16 cellular contexts compared by ENCODE assay signal in the genomic region with DNA sequence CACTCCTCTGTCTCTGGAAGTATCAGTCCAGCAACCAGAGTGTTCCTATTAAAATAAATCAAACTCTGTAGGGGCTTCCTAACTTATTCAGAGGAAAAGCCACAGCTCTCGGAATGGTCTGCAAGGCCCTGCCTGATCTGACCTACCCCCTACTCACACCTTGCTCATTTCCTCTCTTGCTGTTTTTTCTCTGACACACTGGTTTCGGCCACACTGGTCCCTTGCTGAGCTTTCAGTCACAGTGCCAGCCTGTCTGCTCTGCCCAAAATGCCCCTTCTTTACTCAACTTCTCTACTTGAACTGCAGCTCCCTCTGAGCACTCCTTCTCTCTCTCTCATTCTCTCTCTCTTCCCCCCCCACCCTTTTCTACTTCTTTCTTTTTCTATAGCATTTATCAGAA.
DNase-seq lines count a peak whose midpoint lies in the region; ATAC-seq, FAIRE-seq and TF ChIP-seq lines count a peak whose summit lies in the region.
"Had no signal": no experiment of that assay in that cellular context is flagged by ENCODE, and none has a peak within 500 bp of the region (broad histone marks: within the 10 kb centered on the region; RNA-seq: fewer than 3 reads in every experiment).

No MANE protein-coding gene starts in this region.

- peak overlapping the region; percentile 1; the same call in 1 of the 2 replicates for H3K27ac Mint-ChIP-seq in HFFc6
- peak overlapping the region; percentile 36 for H3K27ac Mint-ChIP-seq in progenitor cell of endocrine pancreas
- H3K27ac Mint-ChIP-seq: activated B cell treated with CpG ODN at 0.5 μM for 24 hours had no signal

- H3K27me3 ChIP-seq in PC-3 (ENCODE audit: low read length) (no peaks in the 10 kb centered on the region), MG63 (no peaks in the 10 kb centered on the region), small intestine (ENCODE audit: control insufficient read depth in 2 of 2, insufficient read depth in 2 of 2, low read length in 2 of 2) (no peaks in the 10 kb centered on the region)
- H3K27me3 ChIP-seq: spleen, upper lobe of left lung had no signal

- H3K4me2 ChIP-seq in PC-3 (ENCODE audit: low read length): no peak overlapping the region

- peak; percentile 28 to 30 for ATAC-seq in activated CD4-positive, CD25-positive, alpha-beta regulatory T cell treated with anti-CD3 and anti-CD28 coated beads, Interleukin-2, amount 50 U/mL, for 24 hours
- no peak; the same call in 1 of the 2 replicates for ATAC-seq in PC-3
- ATAC-seq: left ventricle myocardium superior had no signal

- H3K36me3 Mint-ChIP-seq in HFFc6 (ENCODE audit: low read depth): peaks cover 5% of the 10 kb centered on the region
- H3K36me3 Mint-ChIP-seq in progenitor cell of endocrine pancreas (ENCODE audit: insufficient read depth): peaks cover 9% of the 10 kb centered on the region

- TF ChIP-seq CTCF in HFFc6 (IDR thresholded peaks at IDR 0.05) (no peak), PC-3 (conservative IDR thresholded peaks at IDR 0.05; ENCODE audit: low read depth, low read length) (no peak), progenitor cell of endocrine pancreas (IDR thresholded peaks at IDR 0.05; ENCODE audit: unreplicated experiment) (no peak)

- no peaks in the 10 kb centered on the region for H4K20me1 ChIP-seq in PC-3 (ENCODE audit: low read length)

- H3K36me3 ChIP-seq in PC-3 (ENCODE audit: low read depth, low read length) (no peaks in the 10 kb centered on the region), MG63 (no peaks in the 10 kb centered on the region), small intestine (ENCODE audit: control insufficient read depth in 2 of 2, insufficient read depth in 2 of 2, low read length in 2 of 2) (no peaks in the 10 kb centered on the region)

- no peak overlapping the region for H2AFZ ChIP-seq in PC-3 (ENCODE audit: low read length)

- POLR2A ChIA-PET in PC-3 (lab: Charles Lee; ENCODE audit: unreplicated experiment): no interaction called here

- WGBS in small intestine, 3 donors: 88 to 94% (median 93%) methylated on average over 2 of the region's 2 CpGs

- H3K4me3 Mint-ChIP-seq in HFFc6 (peak overlapping the region; percentile 1; the same call in 1 of the 2 replicates), progenitor cell of endocrine pancreas (ENCODE audit: low read depth) (no peak overlapping the region)
- H3K4me3 Mint-ChIP-seq: activated B cell treated with CpG ODN at 0.5 μM for 24 hours had no signal

- DNase-seq in activated CD4-positive, CD25-positive, alpha-beta regulatory T cell treated with anti-CD3 and anti-CD28 coated beads, Interleukin-2, amount 50 U/mL, for 72 hours: no peak
- DNase-seq in HFFc6: no peak
- DNase-seq in PC-3: peak; percentile 5
- DNase-seq in progenitor cell of endocrine pancreas (ENCODE audit: low spot score, unreplicated experiment): no peak
- no peak for DNase-seq in occipital lobe (lab: John Stamatoyannopoulos, UW)
- no peak for DNase-seq in MG63
- no peak for DNase-seq in small intestine
- DNase-seq: activated B cell treated with CpG ODN at 0.5 μM for 24 hours, activated gamma-delta T cell, left ventricle myocardium superior, NCI-H2171, spleen, upper lobe of left lung had no signal

- no peak overlapping the region for H3K9ac ChIP-seq in PC-3 (ENCODE audit: low read length)

- no peak for FAIRE-seq in small intestine (lab: Jason Lieb, UNC)

- H3K4me3 ChIP-seq in PC-3 (ENCODE audit: low read length) (no peak overlapping the region), MG63 (no peak overlapping the region), small intestine (ENCODE audit: low read depth in 1 of 2, low read length in 2 of 2) (no peak overlapping the region)
- H3K4me3 ChIP-seq: SK-N-MC, spleen, upper lobe of left lung had no signal

- BruUV-seq in PC-3 (replicated peaks; lab: Mats Ljungman, UMichigan): no TSS peak

- CTCF ChIA-PET in PC-3 (lab: Charles Lee): interaction anchor here (0.6 kb wide), 1 partner anchor 376 kb away, joined by 4 read pairs; no protein-coding TSS in a partner anchor

- no peaks in the 10 kb centered on the region for H3K79me2 ChIP-seq in PC-3 (ENCODE audit: low read length)

- H3K9me2 ChIP-seq in PC-3 (replicated peaks; ENCODE audit: low read length): no peaks in the 10 kb centered on the region

- H3K9me3 ChIP-seq in PC-3 (ENCODE audit: low read length): no peaks in the 10 kb centered on the region
- H3K9me3 ChIP-seq in MG63: no peaks in the 10 kb centered on the region
- no peaks in the 10 kb centered on the region for H3K9me3 ChIP-seq in small intestine (ENCODE audit: control insufficient read depth, low read depth)
- H3K9me3 ChIP-seq: spleen, upper lobe of left lung had no signal

- H3F3A ChIP-seq in PC-3 (ENCODE audit: low read length, unreplicated experiment): no peaks in the 10 kb centered on the region

- H3K27me3 Mint-ChIP-seq in HFFc6 (ENCODE audit: insufficient read depth): peaks cover 2% of the 10 kb centered on the region; the same call in 1 of the 2 replicates
- no peaks in the 10 kb centered on the region for H3K27me3 Mint-ChIP-seq in progenitor cell of endocrine pancreas
- H3K27me3 Mint-ChIP-seq: activated B cell treated with CpG ODN at 0.5 μM for 24 hours had no signal

- H3K4me1 Mint-ChIP-seq in HFFc6 (ENCODE audit: low read depth) (peaks cover 74% of the 10 kb centered on the region), progenitor cell of endocrine pancreas (ENCODE audit: low read depth) (peaks cover 9% of the 10 kb centered on the region)
- H3K4me1 Mint-ChIP-seq: activated B cell treated with CpG ODN at 0.5 μM for 24 hours had no signal

- H3K4me1 ChIP-seq in PC-3 (ENCODE audit: insufficient read depth, low read length) (peaks cover 52% of the 10 kb centered on the region), small intestine (ENCODE audit: control insufficient read depth in 2 of 2, insufficient read depth in 1 of 2, low read depth in 1 of 2, low read length in 1 of 2) (no peaks in the 10 kb centered on the region)
- H3K4me1 ChIP-seq: upper lobe of left lung had no signal

- intact Hi-C loops in PC-3 (cut with micrococcal nuclease): no loop called here

- H3K9me3 Mint-ChIP-seq in HFFc6 (no peaks in the 10 kb centered on the region), progenitor cell of endocrine pancreas (ENCODE audit: low read depth) (no peaks in the 10 kb centered on the region)
- H3K9me3 Mint-ChIP-seq: activated B cell treated with CpG ODN at 0.5 μM for 24 hours had no signal

- 0 out of 2 replicates have a peak overlapping the region, but pooled peaks have one; percentile 13 for H3K27ac ChIP-seq in PC-3 (ENCODE audit: low read length)
- no peak overlapping the region for H3K27ac ChIP-seq in small intestine (ENCODE audit: low read depth in 1 of 2, low read length in 1 of 2)
- H3K27ac ChIP-seq: 22Rv1, SK-N-MC, spleen, upper lobe of left lung had no signal
